In genomic region chr15:42800731-42801474, GRCh38 we compare ENCODE assay signal across 16 cellular contexts.
DNase-seq lines count a peak whose midpoint lies in the region; ATAC-seq and TF ChIP-seq lines count a peak whose summit lies in the region.
"Had no signal": no experiment of that assay in that cellular context is flagged by ENCODE, and none has a peak within 500 bp of the region (broad histone marks: within the 10 kb centered on the region; RNA-seq: fewer than 3 reads in every experiment).

No MANE protein-coding gene starts in this region.

- no peak for ATAC-seq in HG02763 (IDR thresholded peaks at IDR 0.05; ENCODE audit: unreplicated experiment)
- ATAC-seq: left lobe of liver had no signal

- peak; percentile 15 for DNase-seq in stimulated activated CD4-positive, alpha-beta T cell treated with anti-CD3 and anti-CD28 coated beads, Interleukin-15, amount 100 ng/mL, for 24 hours
- no peak for DNase-seq in stimulated activated CD4-positive, alpha-beta T cell treated with anti-CD3 and anti-CD28 coated beads, Interleukin-4, amount 100 ng/mL, for 4 hours
- peak; percentile 3 for DNase-seq in NT2/D1 (ENCODE audit: low read depth, low spot score)
- peak; percentile 30 for DNase-seq in epithelial cell of esophagus (ENCODE audit: low read depth)
- DNase-seq in NCI-H1105 (lab: John Stamatoyannopoulos, UW), result no peak
- DNase-seq in hippocampal formation (lab: John Stamatoyannopoulos, UW), result no peak
- DNase-seq in NCI-H446 treated with DMSO at 0.1 percent for 48 hours (lab: John Stamatoyannopoulos, UW), result no peak
- DNase-seq: activated gamma-delta T cell, C1 segment of cervical spinal cord, HCEC 1CT, NCI-H2227 treated with DMSO at 0.1 percent for 48 hours, nephron progenitor cell, SHP77 had no signal

- H3K27me3 ChIP-seq in NT2/D1 (ENCODE audit: insufficient read depth, insufficient read length), result no peaks in the 10 kb centered on the region

- peak; percentile 31 for TF ChIP-seq CTCF in epithelial cell of esophagus (IDR thresholded peaks at IDR 0.05; ENCODE audit: insufficient read depth, low read depth, low read length, missing control alignments)

- no peak overlapping the region for H3K9ac ChIP-seq in NT2/D1 (ENCODE audit: insufficient read length, low read depth)
- H3K9ac ChIP-seq: KMS-11 had no signal

- no peaks in the 10 kb centered on the region for H3K9me3 ChIP-seq in NT2/D1 (ENCODE audit: insufficient read depth, low read length)

- H3K36me3 ChIP-seq in NT2/D1 (ENCODE audit: insufficient read depth, insufficient read length, low read length), result peaks cover 7% of the 10 kb centered on the region

- no peak overlapping the region for H3K4me3 ChIP-seq in NT2/D1 (ENCODE audit: insufficient read length, low read depth)
- H3K4me3 ChIP-seq in epithelial cell of esophagus (ENCODE audit: low read length), result no peak overlapping the region

- no peaks in the 10 kb centered on the region for H3K4me1 ChIP-seq in NT2/D1 (ENCODE audit: insufficient read depth, insufficient read length)

Comparison
In these comparisons a context has a peak if more than half of its experiments do, and no peak if none do; other contexts are left out.
1. DNase-seq: peak in stimulated activated CD4-positive, alpha-beta T cell treated with anti-CD3 and anti-CD28 coated beads, Interleukin-15, amount 100 ng/mL, for 24 hours (single experiment), NT2/D1 (single experiment) and epithelial cell of esophagus (single experiment); none in stimulated activated CD4-positive, alpha-beta T cell treated with anti-CD3 and anti-CD28 coated beads, Interleukin-4, amount 100 ng/mL, for 4 hours (0 of 2), NCI-H1105 (single experiment), hippocampal formation (0 of 2) and NCI-H446 treated with DMSO at 0.1 percent for 48 hours (single experiment).